In genomic region chr6:20160541-20161283, GRCh38 we compare ENCODE assay signal across 25 cellular contexts. TPM values are rescaled to one million over a fixed set of nuclear protein-coding genes. Genes with fewer than 3 reads are reported as not detected.
DNase-seq lines count a peak whose midpoint lies in the region; TF ChIP-seq lines count a peak whose summit lies in the region.
"Had no signal": no experiment of that assay in that cellular context is flagged by ENCODE, and none has a peak within 500 bp of the region (broad histone marks: within the 10 kb centered on the region; RNA-seq: fewer than 3 reads in every experiment).

No MANE protein-coding gene starts in this region.

- in situ Hi-C loops in HAP-1 (cut with MboI; ENCODE audit: low sequenced_read_pairs), result no loop called here

- H3K27ac ChIP-seq in esophagus muscularis mucosa (replicated peaks in 1 of 4), result peak overlapping the region in 3 of 4 donors; percentile 12 to 29 (median 17)
- H3K27ac ChIP-seq in stomach, result peak overlapping the region in 3 of 5 donors; percentile 14 to 60 (median 31)
- H3K27ac ChIP-seq: brain microvascular endothelial cell, SJCRH30 had no signal

- intact Hi-C loops in esophagus muscularis mucosa (cut with DNase I), result no loop called here
- intact Hi-C loops in stomach (cut with DNase I; ENCODE audit: low total_unique reads), result no loop called here

- H3K36me3 ChIP-seq in esophagus muscularis mucosa (no peaks in the 10 kb centered on the region), stomach (peaks cover 0 to 13% (median 0%) of the 10 kb centered on the region in 4 donors), HAP-1 (replicated peaks) (no peaks in the 10 kb centered on the region)
- H3K36me3 ChIP-seq: brain microvascular endothelial cell, ovary, Peyer's patch, SJCRH30 had no signal

- no peaks in the 10 kb centered on the region for H3K27me3 ChIP-seq in esophagus muscularis mucosa
- no peaks in the 10 kb centered on the region for H3K27me3 ChIP-seq in stomach
- no peaks in the 10 kb centered on the region for H3K27me3 ChIP-seq in HAP-1 (ENCODE audit: low read depth)
- H3K27me3 ChIP-seq: brain microvascular endothelial cell, ovary, Peyer's patch, SJCRH30 had no signal

- no peak for TF ChIP-seq POLR2A in esophagus muscularis mucosa (IDR thresholded peaks at IDR 0.05; ENCODE audit: low read depth)
- TF ChIP-seq POLR2A in stomach (IDR thresholded peaks at IDR 0.05), result no peak

- TF ChIP-seq EP300 in esophagus muscularis mucosa (IDR thresholded peaks at IDR 0.05) (no peak), stomach (IDR thresholded peaks at IDR 0.05) (no peak)

- DNase-seq in DMS53 (lab: John Stamatoyannopoulos, UW), result peak; percentile 55
- DNase-seq in NCI-H1048 (lab: John Stamatoyannopoulos, UW), result peak; percentile 49
- DNase-seq in esophagus muscularis mucosa (ENCODE audit: extremely low spot score), result no peak
- DNase-seq in stomach, result no peak
- DNase-seq in HAP-1 (ENCODE audit: low spot score in 2 of 2), result no peak
- DNase-seq in Ammon's horn (ENCODE audit: low spot score), result no peak
- DNase-seq in NCI-H146 treated with DMSO at 0.1 percent for 48 hours (lab: John Stamatoyannopoulos, UW; ENCODE audit: unreplicated experiment), result no peak
- DNase-seq: activated CD4-positive, alpha-beta memory T cell treated with anti-CD3 and anti-CD28 coated beads for 36 hours; activated gamma-delta T cell treated with Interleukin-2 at 50 U/mL for 16 hours; brain microvascular endothelial cell; CD8-positive, alpha-beta memory T cell; DMS79 treated with DMSO at 0.1 percent for 48 hours; endodermal cell; left cardiac atrium; naive thymus-derived CD8-positive, alpha-beta T cell; NCI-H1105; NCI-H2081 treated with DMSO at 0.1 percent for 48 hours; NCI-H446 treated with DMSO at 0.1 percent for 48 hours; NK-92 treated with Interleukin-12 subunit alpha and Interleukin-12 subunit beta, amount 100 ng/mL, for 24 hours; Peyer's patch; right cardiac atrium; SJCRH30; T-helper 2 cell had no signal

- H3K4me1 ChIP-seq in esophagus muscularis mucosa (peaks cover 0 to 25% (median 11%) of the 10 kb centered on the region in 4 donors), stomach (peaks cover 0 to 17% (median 13%) of the 10 kb centered on the region in 4 donors), HAP-1 (peaks cover 16% of the 10 kb centered on the region)
- H3K4me1 ChIP-seq: Peyer's patch, SJCRH30 had no signal

- WGBS in esophagus muscularis mucosa, result 81% methylated on average over 9 of the region's 9 CpGs
- 64 to 74% (median 69%) methylated on average over 8 to 9 of the region's 9 CpGs for WGBS in stomach, 5 donors

- H3K9me3 ChIP-seq in esophagus muscularis mucosa, result no peaks in the 10 kb centered on the region
- no peaks in the 10 kb centered on the region for H3K9me3 ChIP-seq in stomach
- no peaks in the 10 kb centered on the region for H3K9me3 ChIP-seq in HAP-1
- H3K9me3 ChIP-seq: ovary, Peyer's patch, SJCRH30 had no signal

- H3K4me3 ChIP-seq in esophagus muscularis mucosa, result no peak overlapping the region
- no peak overlapping the region for H3K4me3 ChIP-seq in stomach
- no peak overlapping the region for H3K4me3 ChIP-seq in HAP-1
- H3K4me3 ChIP-seq: GM12878, ovary, Peyer's patch, SJCRH30 had no signal

- TF ChIP-seq CTCF in esophagus muscularis mucosa (IDR thresholded peaks at IDR 0.05) (no peak), stomach (IDR thresholded peaks at IDR 0.05) (no peak)

RNA-seq across cellular contexts. Expression of gene MBOAT1, which starts 51.6 kb away (rescaled TPM):
- 1 to 10 TPM; 4.3 to 5.6 (median 4.7) TPM for total RNA-seq in esophagus muscularis mucosa
- total RNA-seq in stomach, result 10 to 100 TPM; 11.1 to 47.2 (median 19.2) TPM
- polyA plus RNA-seq in stomach, result 1 to 10 TPM; 2.4 to 5.5 (median 2.9) TPM

Comparison
In these comparisons a context has a peak if more than half of its experiments do, and no peak if none do; other contexts are left out.
1. DNase-seq: peak in DMS53 (single experiment) and NCI-H1048 (single experiment); none in esophagus muscularis mucosa (single experiment), stomach (single experiment), HAP-1 (0 of 2), Ammon's horn (single experiment) and NCI-H146 treated with DMSO at 0.1 percent for 48 hours (single experiment).